12 cellular contexts compared by ENCODE assay signal in genomic region chr1:27400035-27400962, GRCh38. TPM values are rescaled to one million over a fixed set of nuclear protein-coding genes. Genes with fewer than 3 reads are reported as not detected.
A peak's percentile ranks its signal among the peaks of the same experiment; 100 is the strongest.
DNase-seq lines count a peak whose midpoint lies in the region; TF ChIP-seq lines count a peak whose summit lies in the region.
"Had no signal": no experiment of that assay in that cellular context is flagged by ENCODE, and none has a peak within 500 bp of the region (broad histone marks: within the 10 kb centered on the region; RNA-seq: fewer than 3 reads in every experiment).

No MANE protein-coding gene starts in this region.

- POLR2A ChIA-PET in activated CD4-positive, alpha-beta T cell treated with anti-CD3 and anti-CD28 coated beads, Interleukin-2, amount 10 ng/mL, durations not matched to agents 7 days and 5 days (lab: Charles Lee), result no interaction called here

- TF ChIP-seq CTCF in type B pancreatic cell (conservative IDR thresholded peaks at IDR 0.05), result no peak

- no peak overlapping the region for H3K27ac Mint-ChIP-seq in activated CD4-positive, alpha-beta T cell treated with anti-CD3 and anti-CD28 coated beads, Interleukin-2, amount 10 ng/mL, durations not matched to agents 7 days and 5 days
- peak overlapping the region; percentile 3 for H3K27ac Mint-ChIP-seq in type B pancreatic cell

- H3K9me3 Mint-ChIP-seq in activated CD4-positive, alpha-beta T cell treated with anti-CD3 and anti-CD28 coated beads, Interleukin-2, amount 10 ng/mL, durations not matched to agents 7 days and 5 days, result no peaks in the 10 kb centered on the region
- H3K9me3 Mint-ChIP-seq in type B pancreatic cell, result no peaks in the 10 kb centered on the region

- no peaks in the 10 kb centered on the region for H3K36me3 Mint-ChIP-seq in activated CD4-positive, alpha-beta T cell treated with anti-CD3 and anti-CD28 coated beads, Interleukin-2, amount 10 ng/mL, durations not matched to agents 7 days and 5 days (ENCODE audit: low read depth)
- H3K36me3 Mint-ChIP-seq in type B pancreatic cell, result no peaks in the 10 kb centered on the region

- H3K27me3 Mint-ChIP-seq in activated CD4-positive, alpha-beta T cell treated with anti-CD3 and anti-CD28 coated beads, Interleukin-2, amount 10 ng/mL, durations not matched to agents 7 days and 5 days, result no peaks in the 10 kb centered on the region
- H3K27me3 Mint-ChIP-seq in type B pancreatic cell, result no peaks in the 10 kb centered on the region

- peaks cover 17% of the 10 kb centered on the region for H3K4me1 Mint-ChIP-seq in activated CD4-positive, alpha-beta T cell treated with anti-CD3 and anti-CD28 coated beads, Interleukin-2, amount 10 ng/mL, durations not matched to agents 7 days and 5 days
- H3K4me1 Mint-ChIP-seq in type B pancreatic cell (ENCODE audit: unreplicated experiment), result peaks cover 44% of the 10 kb centered on the region

- peak; percentile 16 for TF ChIP-seq POLR2A in erythroblast (IDR thresholded peaks at IDR 0.05; ENCODE audit: low read length)

- H3K4me3 Mint-ChIP-seq in activated CD4-positive, alpha-beta T cell treated with anti-CD3 and anti-CD28 coated beads, Interleukin-2, amount 10 ng/mL, durations not matched to agents 7 days and 5 days, result peak overlapping the region; percentile 21
- H3K4me3 Mint-ChIP-seq in type B pancreatic cell, result peak overlapping the region; percentile 13

- CTCF ChIA-PET in activated CD4-positive, alpha-beta T cell treated with anti-CD3 and anti-CD28 coated beads, Interleukin-2, amount 10 ng/mL, durations not matched to agents 7 days and 5 days (lab: Charles Lee), result interaction anchor here (1.0 to 1.6 kb wide), 3 partner anchors 9 to 104 kb away, joined by 3 to 7 read pairs (median 3); partner anchors contain the start of gene GPR3

- DNase-seq in activated CD4-positive, alpha-beta T cell treated with anti-CD3 and anti-CD28 coated beads, Interleukin-2, amount 10 ng/mL, durations not matched to agents 7 days and 5 days, result no peak
- DNase-seq in activated CD4-positive, alpha-beta T cell treated with anti-CD3 and anti-CD28 coated beads, Interleukin-2, amount 50 U/mL, for 4 hours, result no peak
- DNase-seq in erythroblast (lab: John Stamatoyannopoulos, UW), result no peak
- no peak for DNase-seq in type B pancreatic cell (ENCODE audit: extremely low spot score, unreplicated experiment)
- no peak for DNase-seq in activated CD8-positive, alpha-beta memory T cell treated with anti-CD3 and anti-CD28 coated beads, Interleukin-2, amount 50 U/mL, for 48 hours
- no peak for DNase-seq in NCI-H345 (lab: John Stamatoyannopoulos, UW)
- DNase-seq: ACHN; activated gamma-delta T cell; foreskin melanocyte; NCI-H2029 treated with DMSO at 0.1 percent for 48 hours; NK-92 treated with Interleukin-12 subunit alpha and Interleukin-12 subunit beta, amount 100 ng/mL, for 24 hours; trophoblast cell had no signal

RNA-seq across cellular contexts. Expression of gene GPR3, which starts 7.9 kb away (rescaled TPM):
- total RNA-seq in activated CD4-positive, alpha-beta T cell treated with anti-CD3 and anti-CD28 coated beads, Interleukin-2, amount 10 ng/mL, durations not matched to agents 7 days and 5 days, result under 1 TPM in 1 of 2 experiments, not detected in 1; 0.21 TPM
- total RNA-seq in type B pancreatic cell (ENCODE audit: low replicate concordance), result 1.3 and 1.9 TPM in 2 replicates

RNA-seq across cellular contexts. Expression of gene CD164L2, which starts 17.2 kb away (rescaled TPM):
- not detected for total RNA-seq in activated CD4-positive, alpha-beta T cell treated with anti-CD3 and anti-CD28 coated beads, Interleukin-2, amount 10 ng/mL, durations not matched to agents 7 days and 5 days
- 0.41 and 0.76 TPM in 2 replicates for total RNA-seq in type B pancreatic cell (ENCODE audit: low replicate concordance)

RNA-seq across cellular contexts. Expression of gene FCN3, which starts 25.7 kb away (rescaled TPM):
- not detected for total RNA-seq in activated CD4-positive, alpha-beta T cell treated with anti-CD3 and anti-CD28 coated beads, Interleukin-2, amount 10 ng/mL, durations not matched to agents 7 days and 5 days
- total RNA-seq in type B pancreatic cell (ENCODE audit: low replicate concordance), result not detected in 2 replicates

RNA-seq across cellular contexts. Expression of gene MAP3K6, which starts 33.5 kb away (rescaled TPM):
- 1 to 10 TPM; 6.4 to 7.6 TPM for total RNA-seq in activated CD4-positive, alpha-beta T cell treated with anti-CD3 and anti-CD28 coated beads, Interleukin-2, amount 10 ng/mL, durations not matched to agents 7 days and 5 days
- 15.6 and 39.9 TPM in 2 replicates for total RNA-seq in type B pancreatic cell (ENCODE audit: low replicate concordance)

RNA-seq across cellular contexts. Expression of gene SYTL1, which starts 58.5 kb away (rescaled TPM):
- total RNA-seq in activated CD4-positive, alpha-beta T cell treated with anti-CD3 and anti-CD28 coated beads, Interleukin-2, amount 10 ng/mL, durations not matched to agents 7 days and 5 days, result 100 to 1,000 TPM in 1 of 2 experiments, 10 to 100 TPM in 1; 83.5 to 106 TPM
- 37.2 and 105 TPM in 2 replicates for total RNA-seq in type B pancreatic cell (ENCODE audit: low replicate concordance)
